In genomic region chr10:26733750-26734568, GRCh38 we compare ENCODE assay signal across 2 cellular contexts.
TF ChIP-seq lines count a peak whose summit lies in the region.

No MANE protein-coding gene starts in this region.

TF ChIP-seq in H1, 55 proteins besides CTCF, POLR2A, EP300 and RAD21:
- TF ChIP-seq TAF1 (IDR thresholded peaks at IDR 0.05; ENCODE audit: low read depth, low read length) (0 out of 2 replicates have a peak, but pooled peaks have one; percentile 23), ASH2L (IDR thresholded peaks at IDR 0.05; ENCODE audit: low read length) (peak; percentile 83), SP1 (IDR thresholded peaks at IDR 0.05; ENCODE audit: low read depth, low read length) (peak; percentile 72)
- TF ChIP-seq, protein P1, sequence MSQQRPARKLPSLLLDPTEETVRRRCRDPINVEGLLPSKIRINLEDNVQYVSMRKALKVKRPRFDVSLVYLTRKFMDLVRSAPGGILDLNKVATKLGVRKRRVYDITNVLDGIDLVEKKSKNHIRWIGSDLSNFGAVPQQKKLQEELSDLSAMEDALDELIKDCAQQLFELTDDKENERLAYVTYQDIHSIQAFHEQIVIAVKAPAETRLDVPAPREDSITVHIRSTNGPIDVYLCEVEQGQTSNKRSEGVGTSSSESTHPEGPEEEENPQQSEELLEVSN (IDR thresholded peaks at IDR 0.05): no peak

TF ChIP-seq in SK-N-SH treated with all-trans-retinoic acid at 6 μM for 48 hours, 23 proteins besides CTCF, POLR2A, EP300 and RAD21:
- no peak for TF ChIP-seq PATZ1 (CRISPR knock-in tag; IDR thresholded peaks at IDR 0.05; ENCODE audit: borderline replicate concordance)
- no peak for TF ChIP-seq GLIS3 (CRISPR knock-in tag; IDR thresholded peaks at IDR 0.05)
- no peak for TF ChIP-seq ZC3H10 (CRISPR knock-in tag; IDR thresholded peaks at IDR 0.05)
- TF ChIP-seq ZNF565 (CRISPR knock-in tag; conservative IDR thresholded peaks at IDR 0.05; ENCODE audit: low read depth): no peak
- TF ChIP-seq BACH2 (CRISPR knock-in tag; IDR thresholded peaks at IDR 0.05; ENCODE audit: borderline replicate concordance): no peak
- no peak for TF ChIP-seq PPARA (CRISPR knock-in tag; IDR thresholded peaks at IDR 0.05; ENCODE audit: borderline replicate concordance)
- TF ChIP-seq OSR1 (CRISPR knock-in tag; IDR thresholded peaks at IDR 0.05): no peak
- no peak for TF ChIP-seq CSDC2 (CRISPR knock-in tag; IDR thresholded peaks at IDR 0.05)
